ENCODE assay signal across 8 cellular contexts in genomic region chrX:46573331-46573895, GRCh38. TPM values are rescaled to one million over a fixed set of nuclear protein-coding genes. Genes with fewer than 3 reads are reported as not detected.
DNase-seq lines count a peak whose midpoint lies in the region; ATAC-seq and TF ChIP-seq lines count a peak whose summit lies in the region.

TSS of gene CHST7 (plus strand) at chrX:46573765. CDS start at chrX:46573932, 167 bp downstream.

- H3K9me2 ChIP-seq in PC-9 (ENCODE audit: insufficient read depth) = no peaks in the 10 kb centered on the region

- H3K36me3 ChIP-seq in PC-9 (ENCODE audit: low read depth) (no peaks in the 10 kb centered on the region), thyroid gland (no peaks in the 10 kb centered on the region)

- H2AFZ ChIP-seq in PC-9 = peak within 1 kb of the TSS; percentile 62

- no peaks in the 10 kb centered on the region for H3K4me1 ChIP-seq in PC-9 (replicated peaks; ENCODE audit: insufficient read depth)
- peaks cover 3 to 5% of the 10 kb centered on the region in 2 donors for H3K4me1 ChIP-seq in thyroid gland

- CTCF ChIA-PET in PC-9 (lab: Charles Lee) = no interaction called here

- H3K27me3 Mint-ChIP-seq in naive thymus-derived CD8-positive, alpha-beta T cell = peaks cover 0 to 17% (median 4%) of the 10 kb centered on the region in 5 donors

- WGBS in thyroid gland, 2 donors = 14 to 34% methylated on average over 7 to 11 of the region's 35 CpGs

- H3K4me3 ChIP-seq in PC-9 (peak within 1 kb of the TSS; percentile 53; the same call in 1 of the 2 replicates), fibroblast of mammary gland (ENCODE audit: control insufficient read depth, low read depth, low read length) (peak within 1 kb of the TSS; percentile 54), thyroid gland (replicated peaks in 1 of 3) (peak within 1 kb of the TSS in 1 of 3 donors; percentile 44)

- peaks cover 2 to 35% (median 26%) of the 10 kb centered on the region in 4 donors for H3K4me1 Mint-ChIP-seq in naive thymus-derived CD8-positive, alpha-beta T cell

- no peaks in the 10 kb centered on the region for H3K9me3 ChIP-seq in PC-9 (ENCODE audit: insufficient read depth, low read depth)
- H3K9me3 ChIP-seq in thyroid gland = no peaks in the 10 kb centered on the region

- peak within 1 kb of the TSS in 4 of 10 donors; percentile 56 to 80 (median 67) for H3K27ac Mint-ChIP-seq in naive thymus-derived CD8-positive, alpha-beta T cell

- H4K20me1 ChIP-seq in PC-9 (ENCODE audit: insufficient read depth) = no peaks in the 10 kb centered on the region

- ATAC-seq in GM21390 (IDR thresholded peaks at IDR 0.05; ENCODE audit: unreplicated experiment) = peak; percentile 52
- ATAC-seq in naive thymus-derived CD8-positive, alpha-beta T cell = peak; percentile 41 to 70

- peaks cover 0 to 3% (median 0%) of the 10 kb centered on the region in 3 donors for H3K36me3 Mint-ChIP-seq in naive thymus-derived CD8-positive, alpha-beta T cell

- H3F3A ChIP-seq in PC-9 (ENCODE audit: insufficient read depth, low read depth) = no peaks in the 10 kb centered on the region

- DNase-seq in COLO829 (ENCODE audit: low spot score) (peak; percentile 42), HuH-7 (ENCODE audit: low spot score) (peak; percentile 50), PC-9 (peak in 1 of 2 experiments; percentile 37), fibroblast of mammary gland (ENCODE audit: low read depth) (peak; percentile 42), thyroid gland (peak; percentile 52 to 57)
- DNase-seq in activated T-helper 9 cell treated with anti-CD3 and anti-CD28 coated beads, Interleukin-2, amount 50 U/mL, for 16 hours (ENCODE audit: low read depth) = peak; percentile 53
- peak in 9 of 10 donors; percentile 7 to 63 (median 20) for DNase-seq in naive thymus-derived CD8-positive, alpha-beta T cell

- H3K4me3 Mint-ChIP-seq in naive thymus-derived CD8-positive, alpha-beta T cell = peak within 1 kb of the TSS; percentile 57 to 85 (median 76)

- intact Hi-C loops in PC-9 (cut with micrococcal nuclease; ENCODE audit: unreplicated experiment) (no loop called here), thyroid gland (cut with DNase I) (no loop called here)

- POLR2A ChIA-PET in PC-9 (lab: Charles Lee; ENCODE audit: unreplicated experiment) = no interaction called here
- POLR2A ChIA-PET in naive thymus-derived CD8-positive, alpha-beta T cell (lab: Charles Lee) = no interaction called here

- H3K9me3 Mint-ChIP-seq in naive thymus-derived CD8-positive, alpha-beta T cell = peaks cover 0 to 2% (median 0%) of the 10 kb centered on the region in 9 donors

- H3K27me3 ChIP-seq in PC-9 (ENCODE audit: insufficient read depth, low read depth) = no peaks in the 10 kb centered on the region
- no peaks in the 10 kb centered on the region for H3K27me3 ChIP-seq in thyroid gland

- peak in 1 of 2 donors; percentile 42 for TF ChIP-seq POLR2A in thyroid gland (IDR thresholded peaks at IDR 0.05)

- H3K4me2 ChIP-seq in PC-9 = peak within 1 kb of the TSS; percentile 61

- no peak for TF ChIP-seq CTCF in PC-9 (conservative IDR thresholded peaks at IDR 0.05)
- peak; percentile 24 for TF ChIP-seq CTCF in fibroblast of mammary gland (conservative IDR thresholded peaks at IDR 0.05; ENCODE audit: control insufficient read depth, insufficient read depth, low read depth, low read length)
- TF ChIP-seq CTCF in thyroid gland (IDR thresholded peaks at IDR 0.05) = no peak

- BruUV-seq in PC-9 (replicated peaks; lab: Mats Ljungman, UMichigan) = no TSS peak

- no peaks in the 10 kb centered on the region for H3K79me2 ChIP-seq in PC-9 (ENCODE audit: low read depth)

- H3K27ac ChIP-seq in PC-9 (no peak within 1 kb of the TSS), thyroid gland (peak within 1 kb of the TSS; percentile 26 to 39 (median 30))

RNA-seq across cellular contexts. Expression of gene CHST7, which starts in this region (rescaled TPM):
- total RNA-seq in PC-9 (2021) (0.94 and 1.1 TPM in 2 replicates), thyroid gland (10 to 100 TPM in 3 of 4 donors, 1 to 10 TPM in 1; 9.0 to 28.5 (median 20.4) TPM)
- under 1 TPM; 0.52 to 0.74 TPM for total RNA-seq in naive thymus-derived CD8-positive, alpha-beta T cell
- polyA plus RNA-seq in naive thymus-derived CD8-positive, alpha-beta T cell = 1 to 10 TPM in 1 of 3 donors, under 1 TPM in 2; 0.11 to 1.1 (median 0.60) TPM
